Comparison of ENCODE assay signal across 10 cellular contexts in genomic region chr3:33238923-33239322, GRCh38. TPM values are rescaled to one million over a fixed set of nuclear protein-coding genes. Genes with fewer than 3 reads are reported as not detected.
"Had no signal": no experiment of that assay in that cellular context is flagged by ENCODE, and none has a peak within 500 bp of the region (broad histone marks: within the 10 kb centered on the region; RNA-seq: fewer than 3 reads in every experiment).

No MANE protein-coding gene starts in this region.

- FAIRE-seq: HepG2, HTR-8/SVneo, K562 had no signal

- H3K4me3 ChIP-seq: K562 had no signal

- H3K4me2 ChIP-seq: KMS-11 had no signal

- H3K9ac ChIP-seq: KMS-11 had no signal

- H3K27ac ChIP-seq: HL-60, KMS-11 had no signal

- ATAC-seq: HepG2, K562 had no signal

- DNase-seq: IMR-90, KBM-7, KG1 had no signal

RNA-seq across cellular contexts. Expression of gene SUSD5, which starts 20.3 kb away (rescaled TPM):
- total RNA-seq: HepG2, K562 had no signal
- polyA plus RNA-seq: HepG2, IgD-negative memory B cell, K562 had no signal

RNA-seq across cellular contexts. Expression of gene FBXL2, which starts 38.3 kb away (rescaled TPM):
- total RNA-seq: HT-29 had no signal
- polyA plus RNA-seq: IgD-negative memory B cell had no signal
